9 cellular contexts compared by ENCODE assay signal in genomic region chr1:7299329-7299799, GRCh38.
DNase-seq lines count a peak whose midpoint lies in the region; ATAC-seq lines count a peak whose summit lies in the region.
"Had no signal": no experiment of that assay in that cellular context is flagged by ENCODE, and none has a peak within 500 bp of the region (broad histone marks: within the 10 kb centered on the region; RNA-seq: fewer than 3 reads in every experiment).

No MANE protein-coding gene starts in this region.

- H3K36me3 ChIP-seq in mucosa of rectum (ENCODE audit: control insufficient read depth in 2 of 2, insufficient read depth in 2 of 2, low read length in 2 of 2): no peaks in the 10 kb centered on the region

- no peaks in the 10 kb centered on the region for H3K9me3 ChIP-seq in mucosa of rectum (ENCODE audit: control insufficient read depth in 2 of 2, low read length in 2 of 2)

- ATAC-seq in HG02588 (IDR thresholded peaks at IDR 0.05; ENCODE audit: unreplicated experiment): no peak
- no peak for ATAC-seq in HG03108 (IDR thresholded peaks at IDR 0.05; ENCODE audit: unreplicated experiment)

- H3K27me3 ChIP-seq in mucosa of rectum (ENCODE audit: control insufficient read depth in 2 of 2, insufficient read depth in 2 of 2, low read length in 2 of 2): no peaks in the 10 kb centered on the region

- peak overlapping the region; percentile 66 to 69 for H3K27ac ChIP-seq in mucosa of rectum (ENCODE audit: low read depth in 2 of 2, low read length in 2 of 2)
- H3K27ac ChIP-seq: VCaP had no signal

- H3K4me3 ChIP-seq in mucosa of rectum (ENCODE audit: low read length in 2 of 2): no peak overlapping the region

- H3K9ac ChIP-seq in mucosa of rectum (ENCODE audit: low read depth in 1 of 2, low read length in 2 of 2): peak overlapping the region in 1 of 2 donors; percentile 30

- DNase-seq in AG08395 (ENCODE audit: low spot score) (peak; percentile 92), NCI-H2227 treated with DMSO at 0.1 percent for 48 hours (lab: John Stamatoyannopoulos, UW) (peak; percentile 26), epidermal melanocyte (ENCODE audit: insufficient read length, low spot score) (peak; percentile 28), NCI-H524 treated with DMSO at 0.1 percent for 48 hours (lab: John Stamatoyannopoulos, UW) (no peak)
- DNase-seq in effector CD8-positive, alpha-beta T cell (lab: John Stamatoyannopoulos, UW): no peak

- H3K4me1 ChIP-seq in mucosa of rectum (ENCODE audit: control insufficient read depth in 2 of 2, insufficient read depth in 2 of 2, low read length in 2 of 2): peaks cover 7 to 17% of the 10 kb centered on the region in 2 donors

Comparison
In these comparisons a context has a peak if more than half of its experiments do, and no peak if none do; other contexts are left out.
1. DNase-seq: peak in AG08395 (single experiment), NCI-H2227 treated with DMSO at 0.1 percent for 48 hours (single experiment) and epidermal melanocyte (single experiment); none in effector CD8-positive, alpha-beta T cell (single experiment) and NCI-H524 treated with DMSO at 0.1 percent for 48 hours (single experiment).